Comparison of ENCODE assay signal across 3 cellular contexts in genomic region chr9:92385001-92385400, GRCh38.
TF ChIP-seq lines count a peak whose summit lies in the region.

No MANE protein-coding gene starts in this region.

TF ChIP-seq in A549, 52 proteins besides CTCF, POLR2A, EP300 and RAD21:
- TF ChIP-seq ZNF302 (CRISPR knock-in tag; IDR thresholded peaks at IDR 0.05) (no peak), POLR2AphosphoS2 (conservative IDR thresholded peaks at IDR 0.05; ENCODE audit: low read length) (no peak), FOXS1 (CRISPR knock-in tag; IDR thresholded peaks at IDR 0.05) (no peak), CEBPB (IDR thresholded peaks at IDR 0.05) (no peak), HOXA7 (CRISPR knock-in tag; IDR thresholded peaks at IDR 0.05) (no peak), SREBF2 (IDR thresholded peaks at IDR 0.05) (no peak), HMGXB4 (CRISPR knock-in tag; IDR thresholded peaks at IDR 0.05; ENCODE audit: borderline replicate concordance) (no peak), ESRRA (IDR thresholded peaks at IDR 0.05; ENCODE audit: borderline replicate concordance, low read length) (no peak)
- TF ChIP-seq, protein P1, sequence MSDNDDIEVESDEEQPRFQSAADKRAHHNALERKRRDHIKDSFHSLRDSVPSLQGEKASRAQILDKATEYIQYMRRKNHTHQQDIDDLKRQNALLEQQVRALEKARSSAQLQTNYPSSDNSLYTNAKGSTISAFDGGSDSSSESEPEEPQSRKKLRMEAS (IDR thresholded peaks at IDR 0.05): no peak

TF ChIP-seq in SK-N-SH, 30 proteins besides CTCF, POLR2A, EP300 and RAD21:
- TF ChIP-seq MXI1 (IDR thresholded peaks at IDR 0.05; ENCODE audit: low read depth, low read length): no peak
- TF ChIP-seq SIN3A (IDR thresholded peaks at IDR 0.05; ENCODE audit: borderline replicate concordance, low read depth, low read length): no peak
- TF ChIP-seq CHD2 (IDR thresholded peaks at IDR 0.05; ENCODE audit: low read length, partially characterized antibody): no peak
- TF ChIP-seq, protein P1 (IDR thresholded peaks at IDR 0.05; ENCODE audit: low read depth): no peak
- TF ChIP-seq GABPA (IDR thresholded peaks at IDR 0.05; ENCODE audit: low read depth): no peak
- TF ChIP-seq, protein P2, sequence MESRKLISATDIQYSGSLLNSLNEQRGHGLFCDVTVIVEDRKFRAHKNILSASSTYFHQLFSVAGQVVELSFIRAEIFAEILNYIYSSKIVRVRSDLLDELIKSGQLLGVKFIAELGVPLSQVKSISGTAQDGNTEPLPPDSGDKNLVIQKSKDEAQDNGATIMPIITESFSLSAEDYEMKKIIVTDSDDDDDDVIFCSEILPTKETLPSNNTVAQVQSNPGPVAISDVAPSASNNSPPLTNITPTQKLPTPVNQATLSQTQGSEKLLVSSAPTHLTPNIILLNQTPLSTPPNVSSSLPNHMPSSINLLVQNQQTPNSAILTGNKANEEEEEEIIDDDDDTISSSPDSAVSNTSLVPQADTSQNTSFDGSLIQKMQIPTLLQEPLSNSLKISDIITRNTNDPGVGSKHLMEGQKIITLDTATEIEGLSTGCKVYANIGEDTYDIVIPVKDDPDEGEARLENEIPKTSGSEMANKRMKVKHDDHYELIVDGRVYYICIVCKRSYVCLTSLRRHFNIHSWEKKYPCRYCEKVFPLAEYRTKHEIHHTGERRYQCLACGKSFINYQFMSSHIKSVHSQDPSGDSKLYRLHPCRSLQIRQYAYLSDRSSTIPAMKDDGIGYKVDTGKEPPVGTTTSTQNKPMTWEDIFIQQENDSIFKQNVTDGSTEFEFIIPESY (IDR thresholded peaks at IDR 0.05; ENCODE audit: borderline replicate concordance, low read depth): no peak
- TF ChIP-seq POLR2AphosphoS5 (IDR thresholded peaks at IDR 0.05; ENCODE audit: low read depth, low read length): no peak
- no peak for TF ChIP-seq MEF2A (IDR thresholded peaks at IDR 0.05; ENCODE audit: borderline replicate concordance, low read depth)
- TF ChIP-seq, protein P3, sequence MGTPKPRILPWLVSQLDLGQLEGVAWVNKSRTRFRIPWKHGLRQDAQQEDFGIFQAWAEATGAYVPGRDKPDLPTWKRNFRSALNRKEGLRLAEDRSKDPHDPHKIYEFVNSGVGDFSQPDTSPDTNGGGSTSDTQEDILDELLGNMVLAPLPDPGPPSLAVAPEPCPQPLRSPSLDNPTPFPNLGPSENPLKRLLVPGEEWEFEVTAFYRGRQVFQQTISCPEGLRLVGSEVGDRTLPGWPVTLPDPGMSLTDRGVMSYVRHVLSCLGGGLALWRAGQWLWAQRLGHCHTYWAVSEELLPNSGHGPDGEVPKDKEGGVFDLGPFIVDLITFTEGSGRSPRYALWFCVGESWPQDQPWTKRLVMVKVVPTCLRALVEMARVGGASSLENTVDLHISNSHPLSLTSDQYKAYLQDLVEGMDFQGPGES (IDR thresholded peaks at IDR 0.05; ENCODE audit: low read depth, low read length): no peak
- no peak for TF ChIP-seq NFIC (IDR thresholded peaks at IDR 0.05; ENCODE audit: borderline replicate concordance)
- no peak for TF ChIP-seq USF1 (IDR thresholded peaks at IDR 0.05; ENCODE audit: borderline replicate concordance, low read depth)
- no peak for TF ChIP-seq JUND (IDR thresholded peaks at IDR 0.05)
- no peak for TF ChIP-seq FOXJ3 (CRISPR knock-in tag; IDR thresholded peaks at IDR 0.05)
- TF ChIP-seq FOXM1 (IDR thresholded peaks at IDR 0.05; ENCODE audit: low read depth): no peak
- TF ChIP-seq NRF1 (IDR thresholded peaks at IDR 0.05; ENCODE audit: low read depth, low read length): no peak
- TF ChIP-seq RCOR1 (IDR thresholded peaks at IDR 0.05; ENCODE audit: low read length): no peak
- TF ChIP-seq TCF12 (IDR thresholded peaks at IDR 0.05): no peak
- no peak for TF ChIP-seq SMC3 (IDR thresholded peaks at IDR 0.05; ENCODE audit: low read depth, low read length)
TF ChIP-seq in SK-N-SH: peak in this region for 0.

TF ChIP-seq in HEK293T, 16 proteins besides CTCF, POLR2A, EP300 and RAD21:
- TF ChIP-seq BHLHE40 (IDR thresholded peaks at IDR 0.05; ENCODE audit: borderline replicate concordance): no peak
- TF ChIP-seq ELF4 (IDR thresholded peaks at IDR 0.05): no peak
- no peak for TF ChIP-seq SP1 (IDR thresholded peaks at IDR 0.05)
- TF ChIP-seq, protein P4, sequence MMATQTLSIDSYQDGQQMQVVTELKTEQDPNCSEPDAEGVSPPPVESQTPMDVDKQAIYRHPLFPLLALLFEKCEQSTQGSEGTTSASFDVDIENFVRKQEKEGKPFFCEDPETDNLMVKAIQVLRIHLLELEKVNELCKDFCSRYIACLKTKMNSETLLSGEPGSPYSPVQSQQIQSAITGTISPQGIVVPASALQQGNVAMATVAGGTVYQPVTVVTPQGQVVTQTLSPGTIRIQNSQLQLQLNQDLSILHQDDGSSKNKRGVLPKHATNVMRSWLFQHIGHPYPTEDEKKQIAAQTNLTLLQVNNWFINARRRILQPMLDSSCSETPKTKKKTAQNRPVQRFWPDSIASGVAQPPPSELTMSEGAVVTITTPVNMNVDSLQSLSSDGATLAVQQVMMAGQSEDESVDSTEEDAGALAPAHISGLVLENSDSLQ (IDR thresholded peaks at IDR 0.05): no peak
